ENCODE assay signal across 12 cellular contexts in genomic region chr2:7013761-7014160, GRCh38.
A peak's percentile ranks its signal among the peaks of the same experiment; 100 is the strongest.
DNase-seq lines count a peak whose midpoint lies in the region; ATAC-seq, FAIRE-seq and TF ChIP-seq lines count a peak whose summit lies in the region.
"Had no signal": no experiment of that assay in that cellular context is flagged by ENCODE, and none has a peak within 500 bp of the region (broad histone marks: within the 10 kb centered on the region; RNA-seq: fewer than 3 reads in every experiment).

No MANE protein-coding gene starts in this region.

- no peak for TF ChIP-seq CTCF in GM12878 (IDR thresholded peaks at IDR 0.05 in 2 of 3, conservative IDR thresholded peaks at IDR 0.05 in 1 of 3; ENCODE audit: control insufficient read depth in 2 of 3, extremely low read depth in 1 of 3, insufficient read depth in 1 of 3, low read depth in 3 of 3, low read length in 3 of 3)
- TF ChIP-seq CTCF in esophagus muscularis mucosa (IDR thresholded peaks at IDR 0.05) = no peak

- H3K9me3 ChIP-seq in GM12878 (replicated peaks; ENCODE audit: control insufficient read depth, insufficient read depth, low read length) = no peaks in the 10 kb centered on the region
- no peaks in the 10 kb centered on the region for H3K9me3 ChIP-seq in esophagus muscularis mucosa
- H3K9me3 ChIP-seq: mucosa of descending colon had no signal

- no TSS peak for BruUV-seq in GM12878 (replicated peaks; lab: Mats Ljungman, UMichigan)

- no peaks in the 10 kb centered on the region for H3K4me1 ChIP-seq in GM12878 (ENCODE audit: control insufficient read depth, insufficient read depth, low read length)
- H3K4me1 ChIP-seq in rectal smooth muscle tissue (ENCODE audit: control insufficient read depth, insufficient read depth, low read length) = peaks cover 51% of the 10 kb centered on the region
- H3K4me1 ChIP-seq in esophagus muscularis mucosa = peaks cover 72 to 86% (median 82%) of the 10 kb centered on the region in 4 donors

- FAIRE-seq in GM12878 (lab: Jason Lieb, UNC) = no peak

- TF ChIP-seq EP300 in GM12878 (IDR thresholded peaks at IDR 0.05; ENCODE audit: borderline replicate concordance in 1 of 2, control insufficient read depth in 1 of 2, low read depth in 2 of 2, low read length in 2 of 2) = no peak
- no peak for TF ChIP-seq EP300 in esophagus muscularis mucosa (IDR thresholded peaks at IDR 0.05)

- TF ChIP-seq POLR2A in GM12878 (IDR thresholded peaks at IDR 0.05; ENCODE audit: low read depth, low read length) (no peak), esophagus muscularis mucosa (IDR thresholded peaks at IDR 0.05; ENCODE audit: low read depth) (no peak)

- RAD21 ChIA-PET in GM12878 (lab: Charles Lee; ENCODE audit: unreplicated experiment) = interaction anchor here (0.6 to 3.2 kb wide), 16 partner anchors 9 to 120 kb away, joined by 3 to 32 read pairs (median 4); no protein-coding TSS in a partner anchor

- TF ChIP-seq RAD21 in GM12878 (IDR thresholded peaks at IDR 0.05; ENCODE audit: insufficient read depth, low read depth, low read length) = no peak

- 8% methylated on average over 1 of the region's 1 CpG for WGBS in GM12878 (ENCODE audit: insufficient coverage, insufficient replicate concordance, low lambda C conversion rate, missing lambda C conversion rate)
- WGBS in esophagus muscularis mucosa = 61% methylated on average over 1 of the region's 1 CpG

- intact Hi-C loops in GM12878 (cut with micrococcal nuclease; ENCODE audit: unreplicated experiment) (loop anchor here (5.0 kb wide), 1 partner anchor 116 kb away; no protein-coding TSS in a partner anchor), esophagus muscularis mucosa (cut with DNase I) (no loop called here)

- no peak overlapping the region for H3K4me2 ChIP-seq in GM12878 (ENCODE audit: control insufficient read depth, insufficient read depth)

- CTCF ChIA-PET in activated CD8-positive, alpha-beta memory T cell treated with anti-CD3 and anti-CD28 coated beads, Interleukin-2, amount 10 ng/mL, durations not matched to agents 7 days and 5 days (lab: Charles Lee) = interaction anchor here (0.6 to 4.2 kb wide), 5 partner anchors 9 to 582 kb away, joined by 3 to 15 read pairs (median 3); no protein-coding TSS in a partner anchor
- CTCF ChIA-PET in GM12878 (lab: Yijun Ruan, JAX) = interaction anchor here (0.8 to 6.5 kb wide), 25 partner anchors 10 to 188 kb away, joined by 3 to 107 read pairs (median 6); partner anchors contain the start of gene RNF144A

- no peak overlapping the region for H3K4me3 ChIP-seq in GM12878
- no peak overlapping the region for H3K4me3 ChIP-seq in rectal smooth muscle tissue (ENCODE audit: low read length)
- H3K4me3 ChIP-seq in esophagus muscularis mucosa = no peak overlapping the region
- H3K4me3 ChIP-seq: mucosa of descending colon had no signal

- no peaks in the 10 kb centered on the region for H3K9me3 Mint-ChIP-seq in activated CD8-positive, alpha-beta memory T cell treated with anti-CD3 and anti-CD28 coated beads, Interleukin-2, amount 10 ng/mL, durations not matched to agents 7 days and 5 days (ENCODE audit: low read depth)

- H3K4me3 Mint-ChIP-seq in activated CD8-positive, alpha-beta memory T cell treated with anti-CD3 and anti-CD28 coated beads, Interleukin-2, amount 10 ng/mL, durations not matched to agents 7 days and 5 days = no peak overlapping the region

- in situ Hi-C loops in GM12878 (cut with MboI) = no loop called here

- no peaks in the 10 kb centered on the region for H3K27me3 Mint-ChIP-seq in activated CD8-positive, alpha-beta memory T cell treated with anti-CD3 and anti-CD28 coated beads, Interleukin-2, amount 10 ng/mL, durations not matched to agents 7 days and 5 days

- SMC1A ChIA-PET in GM12878 (lab: Charles Lee; ENCODE audit: uncharacterized antibody, unreplicated experiment) = interaction anchor here (1.0 to 4.9 kb wide), 20 partner anchors 14 to 187 kb away, joined by 3 to 56 read pairs (median 5); no protein-coding TSS in a partner anchor

- H3K36me3 ChIP-seq in GM12878 (ENCODE audit: control insufficient read depth in 2 of 2, insufficient read depth in 2 of 2, low read length in 1 of 2) = no peaks in the 10 kb centered on the region
- H3K36me3 ChIP-seq in rectal smooth muscle tissue (ENCODE audit: control insufficient read depth, insufficient read depth, low read length) = no peaks in the 10 kb centered on the region
- H3K36me3 ChIP-seq in esophagus muscularis mucosa = no peaks in the 10 kb centered on the region

- H3K79me2 ChIP-seq in GM12878 (ENCODE audit: control insufficient read depth, insufficient read depth, low read length) = no peaks in the 10 kb centered on the region

- no peak overlapping the region for H3K27ac Mint-ChIP-seq in activated CD8-positive, alpha-beta memory T cell treated with anti-CD3 and anti-CD28 coated beads, Interleukin-2, amount 10 ng/mL, durations not matched to agents 7 days and 5 days

- no peak overlapping the region for H2AFZ ChIP-seq in GM12878 (ENCODE audit: control insufficient read depth, low read depth, low read length)

- H3K27me3 ChIP-seq in GM12878 (replicated peaks in 1 of 2; ENCODE audit: control insufficient read depth in 2 of 2, insufficient read depth in 2 of 2, low read length in 1 of 2) (no peaks in the 10 kb centered on the region; a peak in 1 of 4 replicates), rectal smooth muscle tissue (ENCODE audit: control insufficient read depth, insufficient read depth, low read length) (no peaks in the 10 kb centered on the region), esophagus muscularis mucosa (no peaks in the 10 kb centered on the region)

- H3K4me1 Mint-ChIP-seq in activated CD8-positive, alpha-beta memory T cell treated with anti-CD3 and anti-CD28 coated beads, Interleukin-2, amount 10 ng/mL, durations not matched to agents 7 days and 5 days = peaks cover 13% of the 10 kb centered on the region

- H3K9ac ChIP-seq in GM12878 (ENCODE audit: control insufficient read depth, insufficient read depth, low read length) (no peak overlapping the region), rectal smooth muscle tissue (ENCODE audit: low read length) (no peak overlapping the region)

- DNase-seq in activated CD8-positive, alpha-beta memory T cell treated with anti-CD3 and anti-CD28 coated beads, Interleukin-2, amount 10 ng/mL, durations not matched to agents 7 days and 5 days = no peak
- DNase-seq in activated CD8-positive, alpha-beta memory T cell treated with anti-CD3 and anti-CD28 coated beads, Interleukin-2, amount 50 U/mL, for 48 hours = no peak
- DNase-seq in GM12878 (ENCODE audit: low read depth, low spot score) = no peak
- no peak for DNase-seq in esophagus muscularis mucosa (ENCODE audit: extremely low spot score)
- DNase-seq: KG1, NCI-H1436 treated with DMSO at 0.1 percent for 48 hours, NCI-H510A had no signal

- H4K20me1 ChIP-seq in GM12878 (ENCODE audit: control insufficient read depth, insufficient read depth) = no peaks in the 10 kb centered on the region

- POLR2A ChIA-PET in GM12878 (lab: Charles Lee) = interaction anchor here (1.1 to 1.4 kb wide), 2 partner anchors 24 to 136 kb away, joined by 3 read pairs; partner anchors contain the start of gene RSAD2

- peaks cover 1% of the 10 kb centered on the region for H3K36me3 Mint-ChIP-seq in activated CD8-positive, alpha-beta memory T cell treated with anti-CD3 and anti-CD28 coated beads, Interleukin-2, amount 10 ng/mL, durations not matched to agents 7 days and 5 days

- peak; percentile 39 for ATAC-seq in activated CD8-positive, alpha-beta memory T cell treated with anti-CD3 and anti-CD28 coated beads, Interleukin-2, amount 10 ng/mL, durations not matched to agents 7 days and 5 days
- ATAC-seq in HG03060 (IDR thresholded peaks at IDR 0.05; ENCODE audit: low read depth, unreplicated experiment) = peak; percentile 27
- ATAC-seq in GM12878 = peak; percentile 33
- ATAC-seq in HG02885 (IDR thresholded peaks at IDR 0.05; ENCODE audit: poor library complexity, unreplicated experiment) = no peak
- ATAC-seq in GM21423 (IDR thresholded peaks at IDR 0.05; ENCODE audit: unreplicated experiment) = no peak

- H3K27ac ChIP-seq in GM12878 (ENCODE audit: control insufficient read depth, insufficient read depth) (no peak overlapping the region), rectal smooth muscle tissue (ENCODE audit: low read depth, low read length) (peak overlapping the region; percentile 43), esophagus muscularis mucosa (replicated peaks in 1 of 4) (no peak overlapping the region)

TF ChIP-seq in GM12878, 131 proteins besides CTCF, POLR2A, EP300 and RAD21 (continues in another document):
- TF ChIP-seq CEBPZ (IDR thresholded peaks at IDR 0.05; ENCODE audit: low read depth, low read length) = no peak
- no peak for TF ChIP-seq NRF1 (conservative IDR thresholded peaks at IDR 0.05; ENCODE audit: low read depth, low read length)
- no peak for TF ChIP-seq RCOR1 (conservative IDR thresholded peaks at IDR 0.05; ENCODE audit: low read depth, low read length)
- TF ChIP-seq CHD2 (IDR thresholded peaks at IDR 0.05; ENCODE audit: borderline replicate concordance, low read depth, low read length) = no peak
- TF ChIP-seq KDM1A (IDR thresholded peaks at IDR 0.05; ENCODE audit: borderline replicate concordance) = no peak
- TF ChIP-seq CBX3 (IDR thresholded peaks at IDR 0.05; ENCODE audit: borderline replicate concordance, low read depth) = no peak

Comparison
In these comparisons a context has a peak if more than half of its experiments do, and no peak if none do; other contexts are left out.
1. ATAC-seq: peak in activated CD8-positive, alpha-beta memory T cell treated with anti-CD3 and anti-CD28 coated beads, Interleukin-2, amount 10 ng/mL, durations not matched to agents 7 days and 5 days (single experiment), HG03060 (single experiment) and GM12878 (single experiment); none in HG02885 (single experiment) and GM21423 (single experiment).